Comparison of ENCODE assay signal across 1 cellular context in genomic region chr1:223125249-223125648, GRCh38.
TF ChIP-seq lines count a peak whose summit lies in the region.

No MANE protein-coding gene starts in this region.

TF ChIP-seq in GM23338, 12 proteins besides CTCF, POLR2A, EP300 and RAD21 (continued from another document):
- no peak for TF ChIP-seq ZNF462 (CRISPR knock-in tag; IDR thresholded peaks at IDR 0.05)
- TF ChIP-seq ZNF331 (CRISPR knock-in tag; IDR thresholded peaks at IDR 0.05; ENCODE audit: low read depth) = no peak
- no peak for TF ChIP-seq EZH2 (IDR thresholded peaks at IDR 0.05; ENCODE audit: low read depth, unreplicated experiment)
- no peak for TF ChIP-seq STAT1 (IDR thresholded peaks at IDR 0.05; ENCODE audit: unreplicated experiment)
- no peak for TF ChIP-seq CREB1 (CRISPR knock-in tag; IDR thresholded peaks at IDR 0.05; ENCODE audit: low read depth)
- no peak for TF ChIP-seq REST (IDR thresholded peaks at IDR 0.05; ENCODE audit: unreplicated experiment)
- no peak for TF ChIP-seq ZNF114 (CRISPR knock-in tag; IDR thresholded peaks at IDR 0.05)
- no peak for TF ChIP-seq EZH2phosphoT487 (IDR thresholded peaks at IDR 0.05; ENCODE audit: unreplicated experiment)
